8 cellular contexts compared by ENCODE assay signal in the genomic region with DNA sequence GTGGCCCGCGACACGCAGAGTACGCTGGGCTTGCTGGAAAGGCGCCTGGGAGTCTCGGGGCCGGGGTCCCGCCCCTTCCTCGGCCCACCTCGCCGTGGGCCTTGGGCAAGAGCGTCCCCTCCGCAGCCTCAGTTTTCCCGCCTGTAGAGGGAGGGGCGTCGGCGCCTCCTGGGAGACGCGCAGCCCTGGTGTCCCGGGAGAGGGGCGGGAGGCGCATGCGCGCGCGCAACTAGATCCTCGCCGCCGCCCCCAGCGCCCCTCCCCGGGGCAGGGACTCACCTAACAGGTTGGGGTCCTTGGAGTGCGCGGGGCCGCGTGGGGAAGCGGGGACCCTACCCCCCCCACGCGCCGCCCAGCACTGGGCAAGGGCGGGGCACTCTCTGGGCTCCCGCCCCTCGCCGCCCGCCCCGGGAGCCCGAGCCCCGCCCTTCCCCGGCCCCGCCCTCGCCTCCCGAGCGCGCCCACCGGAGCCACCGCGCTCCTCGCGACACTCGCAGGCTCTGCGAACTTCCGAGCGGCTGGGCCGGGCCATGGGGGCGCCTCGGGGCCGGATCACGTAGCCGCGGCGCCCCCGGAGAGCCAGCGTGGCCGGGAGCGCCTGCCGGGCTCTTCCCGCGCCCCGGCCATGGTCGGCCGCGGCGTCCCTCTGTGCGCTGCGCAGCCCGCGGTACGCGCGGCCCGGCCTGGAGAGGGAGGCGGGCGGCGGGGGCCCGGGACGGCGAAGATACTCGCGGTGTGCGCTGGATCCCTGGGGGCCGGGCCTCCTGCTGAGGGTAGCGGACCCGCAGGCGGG. TPM values are rescaled to one million over a fixed set of nuclear protein-coding genes. Genes with fewer than 3 reads are reported as not detected.
DNase-seq lines count a peak whose midpoint lies in the region; ATAC-seq and TF ChIP-seq lines count a peak whose summit lies in the region.

A gene (plus strand): TSS at position 490 of the 793 bp plus-strand sequence. CDS start 136 bp downstream, at position 626.

- peak within 1 kb of the TSS; percentile 92 for H3K4me2 ChIP-seq in neural progenitor cell

- H3K4me1 ChIP-seq in neural progenitor cell = peaks cover 47% of the 10 kb centered on the region

- H3K9me3 ChIP-seq in SK-N-MC (ENCODE audit: low read depth, low read length) (no peaks in the 10 kb centered on the region), neural progenitor cell (ENCODE audit: low read depth) (no peaks in the 10 kb centered on the region)

- H3K9ac ChIP-seq in SK-N-MC (ENCODE audit: insufficient read length) (peak within 1 kb of the TSS; percentile 72), neural progenitor cell (peak within 1 kb of the TSS; percentile 18)

- H3K4me3 ChIP-seq in SK-N-MC (peak within 1 kb of the TSS; percentile 82), neural progenitor cell (peak within 1 kb of the TSS; percentile 59)

- H4K20me1 ChIP-seq in neural progenitor cell (ENCODE audit: low read depth) = peaks cover 61% of the 10 kb centered on the region

- peaks cover 34% of the 10 kb centered on the region for H3K27me3 Mint-ChIP-seq in activated CD4-positive, alpha-beta T cell treated with anti-CD3 and anti-CD28 coated beads, Interleukin-2, amount 10 ng/mL, durations not matched to agents 24 days and 14 days
- H3K27me3 Mint-ChIP-seq in neural progenitor cell (ENCODE audit: insufficient read depth, low read depth) = peaks cover 28% of the 10 kb centered on the region
- peaks cover 3 to 12% (median 8%) of the 10 kb centered on the region in 3 donors for H3K27me3 Mint-ChIP-seq in immature natural killer cell (ENCODE audit: low read depth in 3 of 3)

- intact Hi-C loops in activated CD4-positive, alpha-beta T cell treated with anti-CD3 and anti-CD28 coated beads, Interleukin-2, amount 10 ng/mL, durations not matched to agents 24 days and 14 days (cut with micrococcal nuclease) = loop anchor here (5.0 to 10.0 kb wide), 2 partner anchors 424 to 507 kb away; no protein-coding TSS in a partner anchor

- peak within 1 kb of the TSS; percentile 8 for H3K4me3 Mint-ChIP-seq in activated CD4-positive, alpha-beta T cell treated with anti-CD3 and anti-CD28 coated beads, Interleukin-2, amount 10 ng/mL, durations not matched to agents 24 days and 14 days
- peak within 1 kb of the TSS; percentile 80 for H3K4me3 Mint-ChIP-seq in neural progenitor cell
- H3K4me3 Mint-ChIP-seq in immature natural killer cell = peak within 1 kb of the TSS in 2 of 5 donors; percentile 46 to 54

- no peak within 1 kb of the TSS for H3K27ac Mint-ChIP-seq in activated CD4-positive, alpha-beta T cell treated with anti-CD3 and anti-CD28 coated beads, Interleukin-2, amount 10 ng/mL, durations not matched to agents 24 days and 14 days
- no peak within 1 kb of the TSS for H3K27ac Mint-ChIP-seq in neural progenitor cell
- H3K27ac Mint-ChIP-seq in immature natural killer cell = no peak within 1 kb of the TSS

- H3K36me3 Mint-ChIP-seq in activated CD4-positive, alpha-beta T cell treated with anti-CD3 and anti-CD28 coated beads, Interleukin-2, amount 10 ng/mL, durations not matched to agents 24 days and 14 days (ENCODE audit: low read depth) = no peaks in the 10 kb centered on the region
- no peaks in the 10 kb centered on the region for H3K36me3 Mint-ChIP-seq in neural progenitor cell
- H3K36me3 Mint-ChIP-seq in immature natural killer cell = no peaks in the 10 kb centered on the region

- H3F3A ChIP-seq in neural progenitor cell (ENCODE audit: low read depth) = peaks cover 6% of the 10 kb centered on the region

- no peaks in the 10 kb centered on the region for H3K9me3 Mint-ChIP-seq in activated CD4-positive, alpha-beta T cell treated with anti-CD3 and anti-CD28 coated beads, Interleukin-2, amount 10 ng/mL, durations not matched to agents 24 days and 14 days
- no peaks in the 10 kb centered on the region for H3K9me3 Mint-ChIP-seq in neural progenitor cell
- H3K9me3 Mint-ChIP-seq in immature natural killer cell = no peaks in the 10 kb centered on the region

- peaks cover 47% of the 10 kb centered on the region for H3K27me3 ChIP-seq in neural progenitor cell

- peak within 1 kb of the TSS; percentile 73 for H2AFZ ChIP-seq in neural progenitor cell (replicated peaks)

- H3K79me2 ChIP-seq in neural progenitor cell (ENCODE audit: low read depth) = peaks cover 43% of the 10 kb centered on the region

- ATAC-seq in esophagus mucosa = peak; percentile 15

- H3K27ac ChIP-seq in SK-N-MC (no peak within 1 kb of the TSS), neural progenitor cell (no peak within 1 kb of the TSS)

- H3K4me1 Mint-ChIP-seq in activated CD4-positive, alpha-beta T cell treated with anti-CD3 and anti-CD28 coated beads, Interleukin-2, amount 10 ng/mL, durations not matched to agents 24 days and 14 days = peaks cover 4% of the 10 kb centered on the region
- peaks cover 15% of the 10 kb centered on the region for H3K4me1 Mint-ChIP-seq in neural progenitor cell
- H3K4me1 Mint-ChIP-seq in immature natural killer cell = peaks cover 0 to 3% of the 10 kb centered on the region in 2 donors

- no peak for DNase-seq in activated CD4-positive, alpha-beta T cell treated with anti-CD3 and anti-CD28 coated beads, Interleukin-2, amount 10 ng/mL, durations not matched to agents 24 days and 14 days
- DNase-seq in activated CD4-positive, alpha-beta T cell treated with anti-CD3 and anti-CD28 coated beads for 4 hours = no peak
- no peak for DNase-seq in SK-N-MC (ENCODE audit: low read depth, low spot score)
- DNase-seq in neural progenitor cell (ENCODE audit: low spot score) = peak; percentile 90
- DNase-seq in immature natural killer cell = no peak
- no peak for DNase-seq in NOMO-1 treated with DMSO at 0.1 percent for 48 hours (lab: John Stamatoyannopoulos, UW; ENCODE audit: unreplicated experiment)
- DNase-seq in NAMALWA (ENCODE audit: low spot score) = no peak

- no peak for TF ChIP-seq CTCF in neural progenitor cell (IDR thresholded peaks at IDR 0.05)

- H3K36me3 ChIP-seq in SK-N-MC (ENCODE audit: insufficient read depth, low read length) (no peaks in the 10 kb centered on the region), neural progenitor cell (no peaks in the 10 kb centered on the region)

RNA-seq across cellular contexts. Expression of the gene that starts here (rescaled TPM):
- total RNA-seq in activated CD4-positive, alpha-beta T cell treated with anti-CD3 and anti-CD28 coated beads, Interleukin-2, amount 10 ng/mL, durations not matched to agents 24 days and 14 days = 0.24 and 0.26 TPM in 2 replicates
- total RNA-seq in esophagus mucosa (1.00 TPM), neural progenitor cell (ENCODE audit: low replicate concordance) (6.1 and 40.2 TPM in 2 replicates)
- polyA plus RNA-seq in immature natural killer cell = not detected

Comparison
In these comparisons a context has a peak if more than half of its experiments do, and no peak if none do; other contexts are left out.
1. Peak in ATAC-seq in esophagus mucosa; RNA of the gene not detected or under 1 TPM.